ENCODE assay signal across 27 cellular contexts in the genomic region with DNA sequence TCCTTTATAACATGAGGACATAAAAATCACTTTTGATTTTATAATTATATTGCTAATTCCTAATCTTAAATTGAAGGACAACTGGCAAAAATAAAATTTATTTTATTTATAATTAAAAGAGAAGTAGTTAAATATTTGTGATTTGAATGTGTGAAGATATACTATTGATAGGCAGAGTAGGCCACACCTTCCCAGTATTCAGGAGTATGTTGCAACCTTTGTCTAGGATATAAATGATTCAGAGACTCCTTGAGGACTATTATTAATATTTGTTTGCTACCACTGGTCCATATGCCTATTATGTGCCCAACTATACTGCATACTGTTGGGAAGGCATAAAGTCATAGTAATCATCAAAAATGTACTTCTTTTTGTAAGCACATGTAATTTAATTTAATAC.
"Had no signal": no experiment of that assay in that cellular context is flagged by ENCODE, and none has a peak within 500 bp of the region (broad histone marks: within the 10 kb centered on the region; RNA-seq: fewer than 3 reads in every experiment).

No MANE protein-coding gene starts in this region.

- ATAC-seq: activated CD4-positive, CD25-positive, alpha-beta regulatory T cell treated with anti-CD3 and anti-CD28 coated beads, Interleukin-2, amount 50 U/mL, for 24 hours; activated CD8-positive, alpha-beta T cell treated with anti-CD3 and anti-CD28 coated beads for 36 hours; activated naive CD8-positive, alpha-beta T cell treated with anti-CD3 and anti-CD28 coated beads, Interleukin-2, amount 50 U/mL, for 24 hours; effector memory CD8-positive, alpha-beta T cell; T-helper 17 cell had no signal

- FAIRE-seq: frontal cortex had no signal

- H3K36me3 ChIP-seq: breast epithelium, WERI-Rb-1 had no signal

- H3K27me3 ChIP-seq: adrenal gland, ascending aorta, breast epithelium had no signal

- H3K4me3 ChIP-seq: adrenal gland, ascending aorta, breast epithelium had no signal

- DNase-seq: activated B cell treated with CpG ODN at 0.5 μM for 24 hours; activated CD4-positive, alpha-beta T cell treated with anti-CD3 and anti-CD28 coated beads for 48 hours; activated CD4-positive, alpha-beta T cell treated with anti-CD3 and anti-CD28 coated beads, Interleukin-2, amount 50 U/mL, for 1 hour; activated CD4-positive, alpha-beta T cell treated with anti-CD3 and anti-CD28 coated beads, Interleukin-2, amount 50 U/mL, for 48 hours; activated CD8-positive, alpha-beta memory T cell treated with anti-CD3 and anti-CD28 coated beads for 24 hours; activated CD8-positive, alpha-beta T cell treated with anti-CD3 and anti-CD28 coated beads for 36 hours; activated effector memory CD4-positive, alpha-beta T cell treated with anti-CD3 and anti-CD28 coated beads, Interleukin-2, amount 50 U/mL, for 16 hours; activated naive CD4-positive, alpha-beta T cell treated with anti-CD3 and anti-CD28 coated beads for 36 hours; activated naive CD8-positive, alpha-beta T cell treated with anti-CD3 and anti-CD28 coated beads for 36 hours; activated naive CD8-positive, alpha-beta T cell treated with anti-CD3 and anti-CD28 coated beads, Interleukin-2, amount 50 U/mL, for 24 hours; activated T-cell treated with anti-CD3 and anti-CD28 coated beads, Interleukin-2, amount 50 U/mL, for 1 hour; activated T-cell treated with anti-CD3 and anti-CD28 coated beads, Interleukin-2, amount 50 U/mL, for 48 hours; adrenal gland; cortex of kidney; dermis blood vessel endothelial cell; effector CD4-positive, alpha-beta T cell; effector memory CD8-positive, alpha-beta T cell; foreskin fibroblast; head of caudate nucleus; T-helper 1 cell; T-helper 17 cell; T1000; WERI-Rb-1 had no signal
